32 cellular contexts compared by ENCODE assay signal in the genomic region with DNA sequence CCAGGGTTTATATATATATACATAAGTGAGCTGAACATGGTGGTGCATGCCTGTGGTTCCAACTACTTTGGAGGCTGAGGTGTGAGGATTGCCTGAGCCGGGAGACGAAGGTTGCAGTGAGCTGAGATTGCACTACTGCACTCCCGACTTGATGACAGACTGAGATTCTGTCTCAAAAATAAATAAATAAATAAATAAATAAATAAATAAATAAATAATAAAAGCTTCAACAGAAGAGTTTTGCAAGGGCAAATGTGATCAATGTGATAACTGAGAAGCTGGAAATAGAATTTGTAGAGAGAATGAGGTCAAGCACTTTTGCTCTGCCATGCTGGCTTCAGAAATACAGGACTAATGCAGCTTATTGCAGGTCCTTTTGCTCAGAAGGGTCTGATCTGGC.
"Had no signal": no experiment of that assay in that cellular context is flagged by ENCODE, and none has a peak within 500 bp of the region (broad histone marks: within the 10 kb centered on the region; RNA-seq: fewer than 3 reads in every experiment).

No MANE protein-coding gene starts in this region.

- FAIRE-seq: astrocyte, bronchial epithelial cell had no signal

- H3K4me1 ChIP-seq: adrenal gland, ascending aorta, body of pancreas, breast epithelium had no signal

- DNase-seq: activated effector memory CD4-positive, alpha-beta T cell treated with anti-CD3 and anti-CD28 coated beads, Interleukin-2, amount 50 U/mL, for 16 hours; activated effector memory CD4-positive, alpha-beta T cell treated with Interleukin-2 at 50 U/mL for 16 hours; activated gamma-delta T cell; activated gamma-delta T cell treated with Interleukin-2 at 50 U/mL for 16 hours; activated naive CD4-positive, alpha-beta T cell; activated naive CD4-positive, alpha-beta T cell treated with anti-CD3 and anti-CD28 coated beads for 36 hours; activated naive CD4-positive, alpha-beta T cell treated with anti-CD3 and anti-CD28 coated beads, Interleukin-2, amount 10 ng/mL, durations not matched to agents 7 days and 5 days; activated naive CD4-positive, alpha-beta T cell treated with anti-CD3 and anti-CD28 coated beads, Interleukin-2, amount 50 U/mL, for 16 hours; activated naive CD4-positive, alpha-beta T cell treated with Interleukin-2 at 50 U/mL for 16 hours; activated naive CD8-positive, alpha-beta T cell treated with anti-CD3 and anti-CD28 coated beads for 36 hours; activated naive CD8-positive, alpha-beta T cell treated with anti-CD3 and anti-CD28 coated beads, Interleukin-2, amount 10 ng/mL, durations not matched to agents 7 days and 5 days; activated naive CD8-positive, alpha-beta T cell treated with anti-CD3 and anti-CD28 coated beads, Interleukin-2, amount 50 U/mL, for 24 hours; activated T-cell treated with anti-CD3 and anti-CD28 coated beads, Interleukin-2, amount 50 U/mL, for 4 hours; activated T-cell treated with anti-CD3 and anti-CD28 coated beads, Interleukin-2, amount 50 U/mL, for 48 hours; activated T-cell treated with anti-CD3 and anti-CD28 coated beads, Interleukin-2, amount 50 U/mL, for 72 hours; adrenal gland; amniotic stem cell; amygdala; anterior cingulate cortex; aorta; body of pancreas; brain microvascular endothelial cell; caudate nucleus; central memory CD4-positive, alpha-beta T cell; cerebellar nuclear complex had no signal

- H3K4me3 ChIP-seq: adrenal gland, ascending aorta, body of pancreas, breast epithelium, cardiac muscle cell had no signal

- H3K9me3 ChIP-seq: adrenal gland, ascending aorta, body of pancreas, breast epithelium had no signal

- H3K36me3 ChIP-seq: adrenal gland, ascending aorta, brain microvascular endothelial cell, breast epithelium, cardiac muscle cell had no signal

- H3K27ac ChIP-seq: adrenal gland, ascending aorta, body of pancreas, brain microvascular endothelial cell, breast epithelium, cardiac muscle cell had no signal

- ATAC-seq: activated naive CD4-positive, alpha-beta T cell treated with anti-CD3 and anti-CD28 coated beads, Interleukin-2, amount 50 U/mL, for 72 hours; activated naive CD8-positive, alpha-beta T cell treated with anti-CD3 and anti-CD28 coated beads, Interleukin-2, amount 50 U/mL, for 24 hours; activated T-cell treated with anti-CD3 and anti-CD28 coated beads, Interleukin-2, amount 50 U/mL, for 4 hours; activated T-cell treated with anti-CD3 and anti-CD28 coated beads, Interleukin-2, amount 50 U/mL, for 72 hours; activated T-helper 17 cell treated with anti-CD3 and anti-CD28 coated beads, Interleukin-2, amount 50 U/mL, for 72 hours; body of pancreas had no signal
